1 cellular context compared by ENCODE assay signal in genomic region chr2:218781691-218782528, GRCh38.
A peak's percentile ranks its signal among the peaks of the same experiment; 100 is the strongest.
TF ChIP-seq lines count a peak whose summit lies in the region.

CYP27A1 (plus strand) TSS chr2:218782147; CDS start chr2:218782183, 36 bp downstream.

TF ChIP-seq in HepG2, 621 proteins besides CTCF, POLR2A, EP300 and RAD21 (continued from another document and continues in another):
- TF ChIP-seq ZNF256 (CRISPR knock-in tag; conservative IDR thresholded peaks at IDR 0.05) (peak; percentile 89; the same call in 1 of the 2 replicates), CSRNP2 (CRISPR knock-in tag; conservative IDR thresholded peaks at IDR 0.05; ENCODE audit: low read depth) (no peak), ZNF124 (CRISPR knock-in tag; IDR thresholded peaks at IDR 0.05) (peak; percentile 83), IRF9 (CRISPR knock-in tag; IDR thresholded peaks at IDR 0.05; ENCODE audit: borderline replicate concordance) (peak; percentile 99; the same call in 1 of the 2 replicates), ZNF607 (CRISPR knock-in tag; IDR thresholded peaks at IDR 0.05; ENCODE audit: borderline replicate concordance) (peak; percentile 58; the same call in 1 of the 2 replicates), ZNF567 (CRISPR knock-in tag; IDR thresholded peaks at IDR 0.05; ENCODE audit: borderline replicate concordance) (peak; percentile 94), ZNF572 (CRISPR knock-in tag; IDR thresholded peaks at IDR 0.05) (no peak), ATF2 (CRISPR knock-in tag; IDR thresholded peaks at IDR 0.05) (peak; percentile 62; the same call in 1 of the 2 replicates), HNRNPLL (IDR thresholded peaks at IDR 0.05; ENCODE audit: low read depth, low read length, poor library complexity, severe bottlenecking) (peak; percentile 75), RBM22 (optimal IDR thresholded peaks at IDR 0.05; ENCODE audit: low read length) (no peak), ZNF329 (CRISPR knock-in tag; IDR thresholded peaks at IDR 0.05; ENCODE audit: low read depth) (no peak), ZNF580 (CRISPR knock-in tag; IDR thresholded peaks at IDR 0.05; ENCODE audit: borderline replicate concordance, low read depth) (peak; percentile 62; the same call in 1 of the 2 replicates), MYNN (CRISPR knock-in tag; IDR thresholded peaks at IDR 0.05; ENCODE audit: low read depth) (peak; percentile 91; the same call in 1 of the 2 replicates), ZFP82 (CRISPR knock-in tag; IDR thresholded peaks at IDR 0.05; ENCODE audit: borderline replicate concordance) (peak; percentile 97; the same call in 1 of the 2 replicates), NFRKB (IDR thresholded peaks at IDR 0.05) (no peak), MLX (CRISPR knock-in tag; IDR thresholded peaks at IDR 0.05) (no peak), MTA3 (CRISPR knock-in tag; IDR thresholded peaks at IDR 0.05) (no peak), ZNF280D (CRISPR knock-in tag; IDR thresholded peaks at IDR 0.05) (peak; percentile 50), GATAD1 (CRISPR knock-in tag; IDR thresholded peaks at IDR 0.05) (no peak), POLR2AphosphoS5 (IDR thresholded peaks at IDR 0.05; ENCODE audit: low read depth, low read length) (peak; percentile 87), MED8 (CRISPR knock-in tag; IDR thresholded peaks at IDR 0.05; ENCODE audit: insufficient replicate concordance) (no peak), ZNF576 (CRISPR knock-in tag; IDR thresholded peaks at IDR 0.05) (no peak), ZBTB42 (CRISPR knock-in tag; IDR thresholded peaks at IDR 0.05) (peak; percentile 78; the same call in 1 of the 2 replicates), PRDM4 (CRISPR knock-in tag; IDR thresholded peaks at IDR 0.05; ENCODE audit: borderline replicate concordance) (peak; percentile 64; the same call in 1 of the 2 replicates), ZNF496 (CRISPR knock-in tag; IDR thresholded peaks at IDR 0.05; ENCODE audit: insufficient replicate concordance) (no peak), ARID3A (IDR thresholded peaks at IDR 0.05; ENCODE audit: low read depth, low read length) (no peak; the same call in 1 of the 2 replicates), CHCHD3 (CRISPR knock-in tag; IDR thresholded peaks at IDR 0.05) (peak; percentile 38; the same call in 1 of the 2 replicates), SMAD3 (CRISPR knock-in tag; IDR thresholded peaks at IDR 0.05) (peak; percentile 35; the same call in 1 of the 2 replicates), ZNF672 (CRISPR knock-in tag; IDR thresholded peaks at IDR 0.05) (peak; percentile 85), RARA (CRISPR knock-in tag; IDR thresholded peaks at IDR 0.05) (peak; percentile 81), KLF12 (CRISPR knock-in tag; IDR thresholded peaks at IDR 0.05; ENCODE audit: borderline replicate concordance) (peak; percentile 79), PHF20 (CRISPR knock-in tag; IDR thresholded peaks at IDR 0.05) (peak; percentile 53; the same call in 1 of the 2 replicates), BRF2 (CRISPR knock-in tag; IDR thresholded peaks at IDR 0.05) (peak; percentile 88), TBX2 (CRISPR knock-in tag; IDR thresholded peaks at IDR 0.05; ENCODE audit: borderline replicate concordance) (peak; percentile 93; the same call in 1 of the 2 replicates), PAX8 (CRISPR knock-in tag; IDR thresholded peaks at IDR 0.05; ENCODE audit: borderline replicate concordance) (peak; percentile 99), ZNF10 (CRISPR knock-in tag; IDR thresholded peaks at IDR 0.05; ENCODE audit: borderline replicate concordance, low read depth) (no peak), ZNF710 (CRISPR knock-in tag; IDR thresholded peaks at IDR 0.05; ENCODE audit: borderline replicate concordance) (no peak), SIN3B (IDR thresholded peaks at IDR 0.05; ENCODE audit: low read length) (no peak), E2F5 (CRISPR knock-in tag; conservative IDR thresholded peaks at IDR 0.05) (peak; percentile 68), DR1 (CRISPR knock-in tag; IDR thresholded peaks at IDR 0.05) (peak; percentile 71), ZNF44 (CRISPR knock-in tag; IDR thresholded peaks at IDR 0.05) (peak; percentile 67), SMYD3 (CRISPR knock-in tag; IDR thresholded peaks at IDR 0.05) (peak; percentile 68; the same call in 1 of the 2 replicates), NR2F6 (IDR thresholded peaks at IDR 0.05) (peak; percentile 68), NR2F6 (CRISPR knock-in tag; IDR thresholded peaks at IDR 0.05) (peak; percentile 68)
